ENCODE assay signal across 9 cellular contexts in the genomic region with DNA sequence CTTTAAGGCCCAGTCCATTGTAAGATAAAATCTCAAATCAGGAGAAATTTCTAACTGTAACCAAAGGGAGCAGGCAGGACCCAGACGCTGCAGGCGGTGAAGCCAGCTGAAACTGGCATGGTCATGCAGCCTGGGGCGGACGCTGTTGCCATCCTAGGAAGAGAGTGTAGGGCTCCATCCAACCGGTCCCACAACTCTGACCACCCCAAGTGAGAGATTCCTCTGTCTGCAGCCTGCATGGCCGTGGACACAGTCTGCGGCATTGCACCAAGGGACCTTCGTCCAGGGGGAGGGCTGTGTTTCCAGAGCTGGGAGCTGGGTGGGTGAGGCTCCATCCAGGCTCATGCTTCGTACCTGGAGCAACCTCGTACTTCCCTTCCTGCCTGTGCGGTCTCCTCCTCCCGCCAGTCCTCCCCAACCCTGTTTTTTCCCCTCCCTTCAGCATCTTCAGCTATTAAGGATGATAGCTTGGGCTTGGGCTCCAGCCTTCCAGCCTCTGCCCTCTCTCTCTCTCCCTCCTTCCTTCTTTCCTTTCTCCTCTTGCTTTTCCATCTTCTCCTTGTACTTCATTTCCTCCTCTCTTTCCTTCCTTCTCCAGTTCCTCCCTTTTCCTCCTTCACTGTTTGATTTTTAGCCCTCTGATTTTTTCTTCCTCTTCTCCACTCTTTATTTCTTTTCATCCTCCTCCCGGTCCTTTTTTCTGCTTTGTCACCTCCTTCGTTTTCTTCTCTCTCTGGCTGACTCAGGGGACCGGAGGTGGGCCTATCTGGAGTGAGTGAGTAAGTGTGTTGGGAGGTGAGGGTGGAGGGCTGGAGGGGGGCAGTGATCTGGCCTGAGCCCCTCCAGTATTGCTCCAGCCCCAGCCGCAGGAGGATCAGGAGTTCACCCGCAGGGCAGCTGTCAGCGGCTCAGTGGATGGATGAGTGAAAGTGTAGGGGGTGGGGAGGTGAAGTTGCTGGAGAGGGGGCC. TPM values are rescaled to one million over a fixed set of nuclear protein-coding genes. Genes with fewer than 3 reads are reported as not detected.
DNase-seq lines count a peak whose midpoint lies in the region; ATAC-seq and TF ChIP-seq lines count a peak whose summit lies in the region.
"Had no signal": no experiment of that assay in that cellular context is flagged by ENCODE, and none has a peak within 500 bp of the region (broad histone marks: within the 10 kb centered on the region; RNA-seq: fewer than 3 reads in every experiment).

No MANE protein-coding gene starts in this region.

- H3K4me3 ChIP-seq in epithelial cell of esophagus (ENCODE audit: low read length): no peak overlapping the region
- H3K4me3 ChIP-seq in adrenal gland: no peak overlapping the region

- no peak for TF ChIP-seq CTCF in epithelial cell of esophagus (IDR thresholded peaks at IDR 0.05; ENCODE audit: insufficient read depth, low read depth, low read length, missing control alignments)
- no peak for TF ChIP-seq CTCF in adrenal gland (IDR thresholded peaks at IDR 0.05)

- 52 to 63% (median 55%) methylated on average over 14 to 18 of the region's 18 CpGs for WGBS in adrenal gland, 4 donors

- peaks cover 10% of the 10 kb centered on the region for H3K27me3 ChIP-seq in adrenal gland

- H3K9me3 ChIP-seq in adrenal gland (replicated peaks in 1 of 3): no peaks in the 10 kb centered on the region

- peak; percentile 65 for DNase-seq in activated CD8-positive, alpha-beta memory T cell treated with anti-CD3 and anti-CD28 coated beads, Interleukin-2, amount 50 U/mL, for 48 hours
- no peak for DNase-seq in activated CD8-positive, alpha-beta memory T cell treated with anti-CD3 and anti-CD28 coated beads for 24 hours
- DNase-seq in RPMI7951 (ENCODE audit: low read depth) (peak; percentile 59), epithelial cell of esophagus (ENCODE audit: low read depth) (peak; percentile 57), retina (peak; percentile 45), adrenal gland (no peak), GDM1 (lab: John Stamatoyannopoulos, UW) (no peak)
- DNase-seq: dermis blood vessel endothelial cell had no signal

- no peak for ATAC-seq in HG03108 (IDR thresholded peaks at IDR 0.05; ENCODE audit: unreplicated experiment)

- intact Hi-C loops in adrenal gland (cut with DNase I): no loop called here

- H3K27ac ChIP-seq in adrenal gland: no peak overlapping the region

- no peak for TF ChIP-seq POLR2A in adrenal gland (IDR thresholded peaks at IDR 0.05)

- no peaks in the 10 kb centered on the region for H3K4me1 ChIP-seq in adrenal gland (replicated peaks in 1 of 2)

- no peaks in the 10 kb centered on the region for H3K36me3 ChIP-seq in adrenal gland (replicated peaks in 1 of 2)

RNA-seq across cellular contexts. Expression of gene LHX1, which starts 17.0 kb away (rescaled TPM):
- 0.96 and 1.6 TPM in 2 replicates for total RNA-seq in RPMI7951 (2014; rRNA removed; shearing (Covaris generic))
- not detected for total RNA-seq in adrenal gland
- not detected for polyA plus RNA-seq in adrenal gland

RNA-seq across cellular contexts. Expression of gene AATF, which starts 28.4 kb away (rescaled TPM):
- total RNA-seq in RPMI7951 (2014; rRNA removed; shearing (Covaris generic)): 27.0 and 39.6 TPM in 2 replicates
- 10 to 100 TPM; 21.0 to 58.9 (median 33.9) TPM for total RNA-seq in adrenal gland
- polyA plus RNA-seq in adrenal gland: 10 to 100 TPM; 43.7 to 68.2 (median 47.8) TPM

Comparison
In these comparisons a context has a peak if more than half of its experiments do, and no peak if none do; other contexts are left out.
1. DNase-seq: peak in activated CD8-positive, alpha-beta memory T cell treated with anti-CD3 and anti-CD28 coated beads, Interleukin-2, amount 50 U/mL, for 48 hours (single experiment), RPMI7951 (single experiment), epithelial cell of esophagus (single experiment) and retina (single experiment); none in activated CD8-positive, alpha-beta memory T cell treated with anti-CD3 and anti-CD28 coated beads for 24 hours (single experiment), adrenal gland (0 of 7) and GDM1 (single experiment).